1 cellular context compared by ENCODE assay signal in genomic region chr5:65562731-65563701, GRCh38.
TF ChIP-seq lines count a peak whose summit lies in the region.

TSS of gene CENPK (minus strand) at chr5:65563168. CDS start at chr5:65554907, 8,261 bp downstream.
TSS of gene PPWD1 (plus strand) at chr5:65563296. CDS start at chr5:65563311, 15 bp downstream.

TF ChIP-seq in GM23338, 12 proteins besides CTCF, POLR2A, EP300 and RAD21:
- TF ChIP-seq ZNF114 (CRISPR knock-in tag; IDR thresholded peaks at IDR 0.05) (no peak), ZNF331 (CRISPR knock-in tag; IDR thresholded peaks at IDR 0.05; ENCODE audit: low read depth) (no peak), JUNB (IDR thresholded peaks at IDR 0.05; ENCODE audit: unreplicated experiment) (no peak), NANOG (IDR thresholded peaks at IDR 0.05; ENCODE audit: borderline replicate concordance) (no peak), ETS1 (IDR thresholded peaks at IDR 0.05) (peak; percentile 9; the same call in 1 of the 2 replicates), POLR2AphosphoS5 (IDR thresholded peaks at IDR 0.05; ENCODE audit: low read depth) (peak; percentile 94), EZH2phosphoT487 (IDR thresholded peaks at IDR 0.05; ENCODE audit: unreplicated experiment) (no peak), REST (IDR thresholded peaks at IDR 0.05; ENCODE audit: unreplicated experiment) (no peak), STAT1 (IDR thresholded peaks at IDR 0.05; ENCODE audit: unreplicated experiment) (no peak), ZNF462 (CRISPR knock-in tag; IDR thresholded peaks at IDR 0.05) (no peak), CREB1 (CRISPR knock-in tag; IDR thresholded peaks at IDR 0.05; ENCODE audit: low read depth) (peak; percentile 97), EZH2 (IDR thresholded peaks at IDR 0.05; ENCODE audit: low read depth, unreplicated experiment) (no peak)
TF ChIP-seq in GM23338: peak in this region for 3.
